ENCODE assay signal across 24 cellular contexts in the genomic region with DNA sequence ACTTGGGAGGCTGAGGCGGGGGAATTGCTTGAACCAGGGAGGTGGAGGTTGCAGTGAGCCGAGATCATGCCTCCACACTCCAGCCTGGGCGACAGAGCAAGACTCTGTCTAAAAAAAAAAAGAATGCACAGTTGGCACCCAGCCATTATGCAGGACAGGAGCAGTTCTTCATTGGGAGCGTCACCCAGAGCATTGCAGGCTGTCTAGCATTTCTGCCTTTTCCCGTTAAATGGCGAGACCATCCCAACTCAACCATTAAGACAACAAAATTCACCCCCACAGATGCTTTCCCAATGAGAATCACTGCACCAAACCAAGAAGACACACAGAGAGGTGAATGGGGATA.
DNase-seq lines count a peak whose midpoint lies in the region; TF ChIP-seq lines count a peak whose summit lies in the region.
"Had no signal": no experiment of that assay in that cellular context is flagged by ENCODE, and none has a peak within 500 bp of the region (broad histone marks: within the 10 kb centered on the region; RNA-seq: fewer than 3 reads in every experiment).

No MANE protein-coding gene starts in this region.

- TF ChIP-seq CTCF in GM12865 (IDR thresholded peaks at IDR 0.05; ENCODE audit: insufficient read depth, low read depth, low read length, missing control alignments) (no peak), right atrium auricular region (IDR thresholded peaks at IDR 0.05) (no peak)

- no peak overlapping the region for H3K4me2 ChIP-seq in Karpas-422 (ENCODE audit: low read depth, low read length, poor library complexity, severe bottlenecking)

- no peak overlapping the region for H2AFZ ChIP-seq in Karpas-422 (ENCODE audit: low read length)

- H3K36me3 ChIP-seq in right atrium auricular region (no peaks in the 10 kb centered on the region), Karpas-422 (ENCODE audit: insufficient read depth, low read length) (no peaks in the 10 kb centered on the region)
- H3K36me3 ChIP-seq: esophagus squamous epithelium, ovary, right lobe of liver had no signal

- H3K4me1 ChIP-seq in right atrium auricular region, result peaks cover 0 to 35% of the 10 kb centered on the region in 2 donors
- H3K4me1 ChIP-seq in Karpas-422 (ENCODE audit: low read length), result 0 out of 2 replicates have a peak, but pooled peaks cover 3% of the 10 kb centered on the region
- H3K4me1 ChIP-seq: right lobe of liver had no signal

- no peaks in the 10 kb centered on the region for H3K79me2 ChIP-seq in Karpas-422 (ENCODE audit: low read length)

- H4K20me1 ChIP-seq in Karpas-422 (ENCODE audit: insufficient read depth, low read depth, low read length), result no peaks in the 10 kb centered on the region

- H3K9me2 ChIP-seq in Karpas-422 (replicated peaks; ENCODE audit: insufficient read depth, low read length), result no peaks in the 10 kb centered on the region

- H3K27ac ChIP-seq in right atrium auricular region (peak overlapping the region; percentile 59 to 84), temporal lobe (ENCODE audit: low read depth, low read length) (peak overlapping the region; percentile 46), Karpas-422 (ENCODE audit: low read length) (no peak overlapping the region)
- H3K27ac ChIP-seq: ovary, right lobe of liver had no signal

- H3K9ac ChIP-seq in Karpas-422 (ENCODE audit: low read length), result no peak overlapping the region

- H3K9me3 ChIP-seq in right atrium auricular region, result peaks cover 0 to 7% of the 10 kb centered on the region in 2 donors
- no peaks in the 10 kb centered on the region for H3K9me3 ChIP-seq in Karpas-422 (ENCODE audit: low read length)
- H3K9me3 ChIP-seq: esophagus squamous epithelium, ovary, right lobe of liver had no signal

- DNase-seq in GM12865 (ENCODE audit: low read depth) (no peak), RPMI8226 (peak; percentile 34), right atrium auricular region (ENCODE audit: low spot score) (no peak), NCI-H187 (lab: John Stamatoyannopoulos, UW) (no peak), ecto neural progenitor cell (ENCODE audit: low spot score) (no peak), Karpas-422 (no peak)
- DNase-seq: activated CD4-positive, alpha-beta T cell treated with anti-CD3 and anti-CD28 coated beads for 4 hours; activated naive CD4-positive, alpha-beta T cell treated with anti-CD3 and anti-CD28 coated beads, Interleukin-2, amount 50 U/mL, for 16 hours; CD4-positive, alpha-beta memory T cell; effector CD8-positive, alpha-beta T cell; esophagus squamous epithelium; GDM1; Kasumi-1; naive thymus-derived CD4-positive, alpha-beta T cell; NCI-H1048; NCI-H2029; NCI-H226; NCI-H748 treated with DMSO at 0.1 percent for 48 hours; ovary; right lobe of liver; SHP77 treated with DMSO at 0.1 percent for 48 hours; stimulated activated CD8-positive, alpha-beta memory T cell treated with anti-CD3 and anti-CD28 coated beads, Interleukin-4, amount 100 ng/mL, for 48 hours; T-cell had no signal

- peak overlapping the region; percentile 21; the same call in 1 of the 2 replicates for H3K4me3 ChIP-seq in GM12865 (ENCODE audit: low read depth, low read length)
- no peak overlapping the region for H3K4me3 ChIP-seq in right atrium auricular region
- no peak overlapping the region for H3K4me3 ChIP-seq in Karpas-422 (ENCODE audit: low read length)
- H3K4me3 ChIP-seq: esophagus squamous epithelium, ovary, right lobe of liver had no signal

- H3K27me3 ChIP-seq in right atrium auricular region (no peaks in the 10 kb centered on the region), Karpas-422 (ENCODE audit: low read length) (no peaks in the 10 kb centered on the region)
- H3K27me3 ChIP-seq: esophagus squamous epithelium, ovary, right lobe of liver had no signal
